13 cellular contexts compared by ENCODE assay signal in the genomic region with DNA sequence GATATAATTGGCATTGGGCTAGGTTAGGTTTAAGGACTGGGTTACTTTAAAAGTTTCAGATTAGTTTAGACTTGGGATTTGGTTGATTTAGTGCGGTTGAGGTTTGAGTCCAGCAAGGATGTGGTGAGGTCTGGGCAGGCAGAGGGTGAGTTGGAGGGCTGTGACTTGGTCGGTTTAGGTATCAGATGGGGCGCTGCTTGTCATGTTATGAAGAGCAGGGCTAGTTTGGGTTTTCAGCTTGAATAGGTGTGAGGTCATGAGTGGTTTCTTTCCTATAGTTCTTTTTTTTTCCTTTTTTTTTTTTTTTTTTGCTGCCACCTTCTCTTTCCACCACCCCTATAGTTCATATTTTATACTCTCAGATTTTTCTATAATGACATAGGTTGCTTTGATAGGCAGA. TPM values are rescaled to one million over a fixed set of nuclear protein-coding genes. Genes with fewer than 3 reads are reported as not detected.
A peak's percentile ranks its signal among the peaks of the same experiment; 100 is the strongest.
DNase-seq lines count a peak whose midpoint lies in the region; ATAC-seq and TF ChIP-seq lines count a peak whose summit lies in the region.
"Had no signal": no experiment of that assay in that cellular context is flagged by ENCODE, and none has a peak within 500 bp of the region (broad histone marks: within the 10 kb centered on the region; RNA-seq: fewer than 3 reads in every experiment).

No MANE protein-coding gene starts in this region.

- WGBS in IMR-90 (ENCODE audit: extremely low coverage in 2 of 2, insufficient read length in 1 of 2), 2 experiments, result 100% methylated on average over 1 of the region's 3 CpGs; no CpG with 5 or more reads in 1 of the 2 experiments
- 74% methylated on average over 3 of the region's 3 CpGs for WGBS in esophagus muscularis mucosa

- no peak overlapping the region for H3K4me3 ChIP-seq in IMR-90 (ENCODE audit: insufficient read depth, low read depth, low read length)
- no peak overlapping the region for H3K4me3 ChIP-seq in esophagus muscularis mucosa
- H3K4me3 ChIP-seq: right atrium auricular region had no signal

- no peak overlapping the region for H3K4me2 ChIP-seq in IMR-90 (ENCODE audit: low read depth, low read length)

- peaks cover 67% of the 10 kb centered on the region for H4K20me1 ChIP-seq in IMR-90 (ENCODE audit: insufficient read depth, low read length)

- H3K27ac ChIP-seq in IMR-90 (ENCODE audit: insufficient read depth, low read length) (no peak overlapping the region), esophagus muscularis mucosa (replicated peaks in 1 of 4) (peak overlapping the region; percentile 98 to 99 (median 99))
- H3K27ac ChIP-seq: foreskin keratinocyte had no signal

- peak overlapping the region; percentile 79 for H3K4ac ChIP-seq in IMR-90 (ENCODE audit: low read depth, low read length)

- H2BK15ac ChIP-seq in IMR-90 (ENCODE audit: low read depth, low read length), result no peak overlapping the region; the same call in 2 of the 3 replicates

- H4K8ac ChIP-seq in IMR-90 (ENCODE audit: low read depth in 2 of 2, low read length in 2 of 2), result no peak overlapping the region

- no peak overlapping the region for H2BK5ac ChIP-seq in IMR-90 (ENCODE audit: low read depth, low read length, poor library complexity, severe bottlenecking)

- no peaks in the 10 kb centered on the region for H3K9me3 ChIP-seq in IMR-90 (ENCODE audit: control insufficient read depth, insufficient read depth, low read length)
- H3K9me3 ChIP-seq in esophagus muscularis mucosa, result no peaks in the 10 kb centered on the region
- H3K9me3 ChIP-seq: right atrium auricular region had no signal

- H3K4me1 Mint-ChIP-seq in activated CD4-positive, alpha-beta T cell treated with anti-CD3 and anti-CD28 coated beads, Interleukin-2, amount 10 ng/mL, durations not matched to agents 7 days and 5 days, result peaks cover 45% of the 10 kb centered on the region
- peaks cover 76% of the 10 kb centered on the region for H3K4me1 Mint-ChIP-seq in stimulated activated naive CD8-positive, alpha-beta T cell treated with anti-CD3 and anti-CD28 coated beads, Interleukin-15, amount 100 ng/mL, for 72 hours
- H3K4me1 Mint-ChIP-seq in osteocyte (ENCODE audit: unreplicated experiment), result peaks cover 51% of the 10 kb centered on the region

- H2AK9ac ChIP-seq in IMR-90 (replicated peaks; ENCODE audit: low read depth, low read length, poor library complexity), result no peak overlapping the region

- H2AK5ac ChIP-seq in IMR-90 (ENCODE audit: low read depth, low read length), result peak overlapping the region; percentile 57; the same call in 1 of the 2 replicates

- H3K27ac Mint-ChIP-seq in activated CD4-positive, alpha-beta T cell treated with anti-CD3 and anti-CD28 coated beads, Interleukin-2, amount 10 ng/mL, durations not matched to agents 7 days and 5 days, result peak overlapping the region; percentile 0
- no peak overlapping the region for H3K27ac Mint-ChIP-seq in stimulated activated naive CD8-positive, alpha-beta T cell treated with anti-CD3 and anti-CD28 coated beads, Interleukin-15, amount 100 ng/mL, for 72 hours
- H3K27ac Mint-ChIP-seq in osteocyte (ENCODE audit: unreplicated experiment), result no peak overlapping the region

- no peaks in the 10 kb centered on the region for H3K36me3 Mint-ChIP-seq in activated CD4-positive, alpha-beta T cell treated with anti-CD3 and anti-CD28 coated beads, Interleukin-2, amount 10 ng/mL, durations not matched to agents 7 days and 5 days (ENCODE audit: low read depth)
- H3K36me3 Mint-ChIP-seq in osteocyte (ENCODE audit: unreplicated experiment), result peaks cover 11% of the 10 kb centered on the region

- no peaks in the 10 kb centered on the region for H3K27me3 ChIP-seq in IMR-90 (ENCODE audit: control insufficient read depth, insufficient read depth, low read length)
- no peaks in the 10 kb centered on the region for H3K27me3 ChIP-seq in esophagus muscularis mucosa
- H3K27me3 ChIP-seq: foreskin keratinocyte, right atrium auricular region had no signal

- no peak overlapping the region for H3K9ac ChIP-seq in IMR-90 (ENCODE audit: low read depth, low read length)

- peak overlapping the region; percentile 80 for H2BK20ac ChIP-seq in IMR-90 (ENCODE audit: low read depth, low read length)

- no peak overlapping the region for H4K5ac ChIP-seq in IMR-90 (ENCODE audit: low read depth, low read length)

- H3K36me3 ChIP-seq in IMR-90 (ENCODE audit: control insufficient read depth, insufficient read depth, low read length) (peaks cover 26% of the 10 kb centered on the region), esophagus muscularis mucosa (peaks cover 0 to 16% (median 13%) of the 10 kb centered on the region in 4 donors)

- H3K23ac ChIP-seq in IMR-90 (ENCODE audit: low read depth, low read length), result peak overlapping the region; percentile 79; the same call in 1 of the 2 replicates

- H3K14ac ChIP-seq in IMR-90 (replicated peaks; ENCODE audit: low read depth, low read length), result 0 out of 2 replicates have a peak overlapping the region, but pooled peaks have one; percentile 54

- POLR2A ChIA-PET in activated CD4-positive, alpha-beta T cell treated with anti-CD3 and anti-CD28 coated beads, Interleukin-2, amount 10 ng/mL, durations not matched to agents 7 days and 5 days (lab: Charles Lee), result no interaction called here
- POLR2A ChIA-PET in IMR-90 (lab: Charles Lee; ENCODE audit: unreplicated experiment), result no interaction called here

- intact Hi-C loops in IMR-90 (cut with micrococcal nuclease), result no loop called here
- intact Hi-C loops in esophagus muscularis mucosa (cut with DNase I), result no loop called here

- BruUV-seq in IMR-90 (replicated peaks; lab: Mats Ljungman, UMichigan), result no TSS peak

- H3K18ac ChIP-seq in IMR-90 (ENCODE audit: low read depth, low read length), result no peak overlapping the region

- H3K9me3 Mint-ChIP-seq in activated CD4-positive, alpha-beta T cell treated with anti-CD3 and anti-CD28 coated beads, Interleukin-2, amount 10 ng/mL, durations not matched to agents 7 days and 5 days, result no peaks in the 10 kb centered on the region
- no peaks in the 10 kb centered on the region for H3K9me3 Mint-ChIP-seq in stimulated activated naive CD8-positive, alpha-beta T cell treated with anti-CD3 and anti-CD28 coated beads, Interleukin-15, amount 100 ng/mL, for 72 hours
- H3K9me3 Mint-ChIP-seq in osteocyte (ENCODE audit: unreplicated experiment), result no peaks in the 10 kb centered on the region

- no peak for ATAC-seq in IMR-90 (ENCODE audit: low read depth)
- peak; percentile 84 for ATAC-seq in stimulated activated naive CD8-positive, alpha-beta T cell treated with anti-CD3 and anti-CD28 coated beads, Interleukin-15, amount 100 ng/mL, for 72 hours
- ATAC-seq in HG02884 (IDR thresholded peaks at IDR 0.05; ENCODE audit: unreplicated experiment), result no peak
- no peak for ATAC-seq in SK-N-SH treated with all-trans-retinoic acid at 6 μM for 48 hours

- in situ Hi-C loops in IMR-90 (cut with MboI; ENCODE audit: low sequenced_read_pairs), result no loop called here

- peaks cover 54% of the 10 kb centered on the region for H3K27me3 Mint-ChIP-seq in activated CD4-positive, alpha-beta T cell treated with anti-CD3 and anti-CD28 coated beads, Interleukin-2, amount 10 ng/mL, durations not matched to agents 7 days and 5 days
- H3K27me3 Mint-ChIP-seq in stimulated activated naive CD8-positive, alpha-beta T cell treated with anti-CD3 and anti-CD28 coated beads, Interleukin-15, amount 100 ng/mL, for 72 hours, result peaks cover 31% of the 10 kb centered on the region
- H3K27me3 Mint-ChIP-seq in osteocyte (ENCODE audit: unreplicated experiment), result no peaks in the 10 kb centered on the region

- dilution Hi-C loops in IMR-90 (cut with HindIII; ENCODE audit: low sequenced_read_pairs, unreplicated experiment), result no loop called here

- H4K91ac ChIP-seq in IMR-90 (ENCODE audit: insufficient read depth, low read depth, low read length), result no peak overlapping the region

- H2BK120ac ChIP-seq in IMR-90 (ENCODE audit: low read depth, low read length), result peak overlapping the region; percentile 48; the same call in 1 of the 2 replicates

- TF ChIP-seq RAD21 in IMR-90 (IDR thresholded peaks at IDR 0.05; ENCODE audit: low read length), result no peak

- no peak overlapping the region for H2AFZ ChIP-seq in IMR-90 (replicated peaks; ENCODE audit: low read length, poor library complexity)

- TF ChIP-seq EP300 in esophagus muscularis mucosa (IDR thresholded peaks at IDR 0.05), result no peak

- H3K4me3 Mint-ChIP-seq in activated CD4-positive, alpha-beta T cell treated with anti-CD3 and anti-CD28 coated beads, Interleukin-2, amount 10 ng/mL, durations not matched to agents 7 days and 5 days, result no peak overlapping the region
- no peak overlapping the region for H3K4me3 Mint-ChIP-seq in stimulated activated naive CD8-positive, alpha-beta T cell treated with anti-CD3 and anti-CD28 coated beads, Interleukin-15, amount 100 ng/mL, for 72 hours
- H3K4me3 Mint-ChIP-seq in osteocyte (ENCODE audit: unreplicated experiment), result no peak overlapping the region

- CTCF ChIA-PET in activated CD4-positive, alpha-beta T cell treated with anti-CD3 and anti-CD28 coated beads, Interleukin-2, amount 10 ng/mL, durations not matched to agents 7 days and 5 days (lab: Charles Lee), result interaction anchor here (0.8 to 38.4 kb wide), 4 partner anchors 5 to 88 kb away, joined by 3 to 841 read pairs (median 424); partner anchors contain the start of genes CLCF1, POLD4, PPP1CA and RAD9A
- CTCF ChIA-PET in IMR-90 (lab: Yijun Ruan, JAX), result interaction anchor here (1.6 kb wide), 1 partner anchor 17 kb away, joined by 4 read pairs; no protein-coding TSS in a partner anchor

- no peak for TF ChIP-seq POLR2A in IMR-90 (IDR thresholded peaks at IDR 0.05; ENCODE audit: low read depth, low read length)
- no peak for TF ChIP-seq POLR2A in esophagus muscularis mucosa (IDR thresholded peaks at IDR 0.05; ENCODE audit: low read depth)

- H3K4me1 ChIP-seq in IMR-90 (ENCODE audit: control insufficient read depth, insufficient read depth, low read length) (peaks cover 53% of the 10 kb centered on the region), esophagus muscularis mucosa (peaks cover 49 to 84% (median 80%) of the 10 kb centered on the region in 4 donors)

- TF ChIP-seq CTCF in IMR-90 (conservative IDR thresholded peaks at IDR 0.05; ENCODE audit: low read depth, low read length), result no peak
- no peak for TF ChIP-seq CTCF in esophagus muscularis mucosa (IDR thresholded peaks at IDR 0.05)
- no peak for TF ChIP-seq CTCF in osteocyte (IDR thresholded peaks at IDR 0.05)

- peaks cover 5 to 79% of the 10 kb centered on the region in 2 experiments; a peak in 3 of 4 replicates for H3K79me1 ChIP-seq in IMR-90 (ENCODE audit: low read depth in 1 of 2, low read length in 2 of 2)

- no peak overlapping the region for H3K56ac ChIP-seq in IMR-90 (ENCODE audit: extremely low read depth, insufficient read depth, low read length)

- H3K9me1 ChIP-seq in IMR-90 (ENCODE audit: insufficient read depth, low read length), result peaks cover 48% of the 10 kb centered on the region

- no peak for DNase-seq in activated CD4-positive, alpha-beta T cell treated with anti-CD3 and anti-CD28 coated beads, Interleukin-2, amount 10 ng/mL, durations not matched to agents 7 days and 5 days
- no peak for DNase-seq in activated CD4-positive, alpha-beta T cell treated with anti-CD3 and anti-CD28 coated beads for 4 hours
- DNase-seq in IMR-90, result no peak
- no peak for DNase-seq in esophagus muscularis mucosa (ENCODE audit: extremely low spot score)
- DNase-seq in stimulated activated naive CD8-positive, alpha-beta T cell treated with anti-CD3 and anti-CD28 coated beads, Interleukin-15, amount 100 ng/mL, for 72 hours, result peak in 1 of 2 donors; percentile 71
- DNase-seq in osteocyte (ENCODE audit: extremely low spot score, unreplicated experiment), result no peak
- DNase-seq: foreskin keratinocyte, islet precursor cell, NCI-H2029 had no signal

RNA-seq across cellular contexts. Expression of gene CLCF1, which starts 4.8 kb away (rescaled TPM):
- total RNA-seq in activated CD4-positive, alpha-beta T cell treated with anti-CD3 and anti-CD28 coated beads, Interleukin-2, amount 10 ng/mL, durations not matched to agents 7 days and 5 days, result under 1 TPM; 0.10 to 0.17 TPM
- 5.0 and 5.6 TPM in 2 replicates for total RNA-seq in IMR-90 (2012; rRNA removed)
- 27.8 and 34.4 TPM in 2 replicates for polyA plus RNA-seq in IMR-90 (2012; rRNA removed)
- polyA plus RNA-seq in IMR-90 (2012; cell fraction: cytosol; rRNA removed), result 20.6 and 36.3 TPM in 2 replicates
- polyA plus RNA-seq in IMR-90 (2012; cell fraction: nucleus; rRNA removed; ENCODE audit: low replicate concordance), result 61.2 and 132 TPM in 2 replicates
- total RNA-seq in esophagus muscularis mucosa, result 10 to 100 TPM in 3 of 4 donors, 1 to 10 TPM in 1; 8.3 to 28.3 (median 11.8) TPM
- 7.2 and 7.8 TPM in 2 replicates for total RNA-seq in osteocyte
- total RNA-seq: temporal lobe had no signal

RNA-seq across cellular contexts. Expression of gene POLD4, which starts 15.3 kb away (rescaled TPM):
- 10 to 100 TPM; 52.7 to 53.7 TPM for total RNA-seq in activated CD4-positive, alpha-beta T cell treated with anti-CD3 and anti-CD28 coated beads, Interleukin-2, amount 10 ng/mL, durations not matched to agents 7 days and 5 days
- total RNA-seq in IMR-90 (2012; rRNA removed), result 40.8 and 46.4 TPM in 2 replicates
- 133 and 152 TPM in 2 replicates for polyA plus RNA-seq in IMR-90 (2012; rRNA removed)
- polyA plus RNA-seq in IMR-90 (2012; cell fraction: cytosol; rRNA removed), result 252 and 358 TPM in 2 replicates
- polyA plus RNA-seq in IMR-90 (2012; cell fraction: nucleus; rRNA removed; ENCODE audit: low replicate concordance), result 170 and 292 TPM in 2 replicates
- 100 to 1,000 TPM in 1 of 4 donors, 10 to 100 TPM in 3; 77.2 to 106 (median 83.1) TPM for total RNA-seq in esophagus muscularis mucosa
- total RNA-seq in osteocyte, result 53.2 and 64.0 TPM in 2 replicates

RNA-seq across cellular contexts. Expression of gene RAD9A, which starts 23.2 kb away (rescaled TPM):
- total RNA-seq in activated CD4-positive, alpha-beta T cell treated with anti-CD3 and anti-CD28 coated beads, Interleukin-2, amount 10 ng/mL, durations not matched to agents 7 days and 5 days, result 10 to 100 TPM; 49.3 to 53.7 TPM
- total RNA-seq in IMR-90 (2012; rRNA removed) (1.9 and 2.0 TPM in 2 replicates), esophagus muscularis mucosa (10 to 100 TPM; 10.7 to 16.7 (median 12.7) TPM), osteocyte (18.5 TPM in 2 replicates)
- 10.3 and 12.6 TPM in 2 replicates for polyA plus RNA-seq in IMR-90 (2012; rRNA removed)
- 8.4 and 12.7 TPM in 2 replicates for polyA plus RNA-seq in IMR-90 (2012; cell fraction: cytosol; rRNA removed)
- polyA plus RNA-seq in IMR-90 (2012; cell fraction: nucleus; rRNA removed; ENCODE audit: low replicate concordance), result 53.4 and 98.2 TPM in 2 replicates

RNA-seq across cellular contexts. Expression of gene PPP1CA, which starts 33.0 kb away (rescaled TPM):
- total RNA-seq in activated CD4-positive, alpha-beta T cell treated with anti-CD3 and anti-CD28 coated beads, Interleukin-2, amount 10 ng/mL, durations not matched to agents 7 days and 5 days, result 100 to 1,000 TPM; 301 to 331 TPM
- 294 and 313 TPM in 2 replicates for total RNA-seq in IMR-90 (2012; rRNA removed)
- polyA plus RNA-seq in IMR-90 (2012; rRNA removed), result 228 and 260 TPM in 2 replicates
- polyA plus RNA-seq in IMR-90 (2012; cell fraction: cytosol; rRNA removed), result 268 and 304 TPM in 2 replicates
- polyA plus RNA-seq in IMR-90 (2012; cell fraction: nucleus; rRNA removed; ENCODE audit: low replicate concordance), result 122 and 203 TPM in 2 replicates
- 10 to 100 TPM; 56.9 to 87.3 (median 78.7) TPM for total RNA-seq in esophagus muscularis mucosa
- total RNA-seq in osteocyte, result 132 and 140 TPM in 2 replicates

RNA-seq across cellular contexts. Expression of gene TBC1D10C, which starts 35.3 kb away (rescaled TPM):
- total RNA-seq in activated CD4-positive, alpha-beta T cell treated with anti-CD3 and anti-CD28 coated beads, Interleukin-2, amount 10 ng/mL, durations not matched to agents 7 days and 5 days, result 100 to 1,000 TPM; 256 to 323 TPM
- under 0.01 and 0.18 TPM in 2 replicates for total RNA-seq in IMR-90 (2012; rRNA removed)
- 0.07 and 0.11 TPM in 2 replicates for polyA plus RNA-seq in IMR-90 (2012; rRNA removed)
- 0.09 and 0.12 TPM in 2 replicates for polyA plus RNA-seq in IMR-90 (2012; cell fraction: cytosol; rRNA removed)
- 0.44 and 0.94 TPM in 2 replicates for polyA plus RNA-seq in IMR-90 (2012; cell fraction: nucleus; rRNA removed; ENCODE audit: low replicate concordance)
- total RNA-seq in esophagus muscularis mucosa, result 1 to 10 TPM in 3 of 4 donors, under 1 TPM in 1; 0.57 to 2.8 (median 1.2) TPM
- not detected in 2 replicates for total RNA-seq in osteocyte
- total RNA-seq: foreskin keratinocyte had no signal
- polyA plus RNA-seq: foreskin keratinocyte had no signal
